Comparison of ENCODE assay signal across 20 cellular contexts in the genomic region with DNA sequence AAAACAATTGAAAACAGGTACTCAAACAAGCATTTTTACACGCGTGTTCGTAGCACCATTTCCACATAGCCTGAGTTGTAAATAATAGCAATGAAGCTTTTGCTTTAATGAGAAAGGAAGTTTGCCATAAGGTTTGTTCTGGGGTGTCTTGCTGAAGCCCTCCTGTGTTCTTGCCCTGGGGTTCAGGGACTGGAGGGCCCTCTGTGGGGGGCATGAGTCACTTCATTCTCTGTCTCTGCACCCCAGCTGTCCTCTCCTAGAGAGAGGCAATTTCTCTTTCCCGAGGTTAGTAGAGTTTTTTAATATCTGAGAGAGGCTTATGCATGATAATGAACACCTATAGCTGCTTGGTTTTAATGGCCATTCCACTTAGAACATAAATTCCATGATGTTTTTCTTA. TPM values are rescaled to one million over a fixed set of nuclear protein-coding genes. Genes with fewer than 3 reads are reported as not detected.
A peak's percentile ranks its signal among the peaks of the same experiment; 100 is the strongest.
DNase-seq lines count a peak whose midpoint lies in the region; ATAC-seq and TF ChIP-seq lines count a peak whose summit lies in the region.
"Had no signal": no experiment of that assay in that cellular context is flagged by ENCODE, and none has a peak within 500 bp of the region (broad histone marks: within the 10 kb centered on the region; RNA-seq: fewer than 3 reads in every experiment).

No MANE protein-coding gene starts in this region.

- H3K4me1 ChIP-seq in GM23338 (ENCODE audit: insufficient read depth) (peaks cover 10% of the 10 kb centered on the region; the same call in 1 of the 2 replicates), Peyer's patch (no peaks in the 10 kb centered on the region)
- H3K4me1 ChIP-seq: gastroesophageal sphincter had no signal

- H3K4me1 Mint-ChIP-seq in GM23338 = peaks cover 28% of the 10 kb centered on the region
- H3K4me1 Mint-ChIP-seq in WTC11 = peaks cover 29% of the 10 kb centered on the region
- H3K4me1 Mint-ChIP-seq in neural crest cell = peaks cover 9% of the 10 kb centered on the region
- H3K4me1 Mint-ChIP-seq in stimulated activated effector memory CD8-positive, alpha-beta T cell treated with anti-CD3 and anti-CD28 coated beads, Interleukin-12 subunit alpha, Interleukin-12 subunit beta, amount 100 ng/mL, for 72 hours = peaks cover 7% of the 10 kb centered on the region

- H3K4me2 ChIP-seq in GM23338 = no peak overlapping the region

- H3K27ac ChIP-seq in GM23338 (ENCODE audit: low read depth) (no peak overlapping the region; the same call in none of the 2 replicates), Peyer's patch (no peak overlapping the region)
- H3K27ac ChIP-seq: gastroesophageal sphincter had no signal

- POLR2A ChIA-PET in WTC11 (lab: Charles Lee) = no interaction called here

- H3K36me3 Mint-ChIP-seq in GM23338 (ENCODE audit: low read depth) = peaks cover 59% of the 10 kb centered on the region
- H3K36me3 Mint-ChIP-seq in WTC11 = peaks cover 44% of the 10 kb centered on the region
- H3K36me3 Mint-ChIP-seq in neural crest cell (ENCODE audit: low read depth) = peaks cover 8% of the 10 kb centered on the region
- H3K36me3 Mint-ChIP-seq in stimulated activated effector memory CD8-positive, alpha-beta T cell treated with anti-CD3 and anti-CD28 coated beads, Interleukin-12 subunit alpha, Interleukin-12 subunit beta, amount 100 ng/mL, for 72 hours = peaks cover 61% of the 10 kb centered on the region
- H3K36me3 Mint-ChIP-seq: natural killer cell treated with Interleukin-12 subunit alpha and Interleukin-12 subunit beta and Interleukin-15 and Interleukin-18, amount 100 ng/mL, for 72 hours had no signal

- H3K36me3 ChIP-seq in GM23338 (ENCODE audit: insufficient read depth) = peaks cover 15% of the 10 kb centered on the region; the same call in 1 of the 2 replicates
- H3K36me3 ChIP-seq in Peyer's patch = peaks cover 0 to 7% (median 0%) of the 10 kb centered on the region in 3 donors

- H4K20me1 ChIP-seq in GM23338 (replicated peaks; ENCODE audit: insufficient read depth) = peaks cover 8% of the 10 kb centered on the region; the same call in 1 of the 2 replicates

- ATAC-seq in GM23338 (no peak), WTC11 (no peak)
- no peak for ATAC-seq in stimulated activated effector memory CD8-positive, alpha-beta T cell treated with anti-CD3 and anti-CD28 coated beads, Interleukin-12 subunit alpha, Interleukin-12 subunit beta, amount 100 ng/mL, for 72 hours
- ATAC-seq: gastroesophageal sphincter; left cardiac atrium; natural killer cell treated with Interleukin-12 subunit alpha and Interleukin-12 subunit beta and Interleukin-15 and Interleukin-18, amount 100 ng/mL, for 72 hours had no signal

- peaks cover 14% of the 10 kb centered on the region for H3K27me3 Mint-ChIP-seq in GM23338 (ENCODE audit: insufficient read depth, low read depth, poor library complexity)
- no peaks in the 10 kb centered on the region for H3K27me3 Mint-ChIP-seq in WTC11 (ENCODE audit: low read depth)
- no peaks in the 10 kb centered on the region for H3K27me3 Mint-ChIP-seq in neural crest cell (ENCODE audit: low read depth)
- H3K27me3 Mint-ChIP-seq: natural killer cell treated with Interleukin-12 subunit alpha and Interleukin-12 subunit beta and Interleukin-15 and Interleukin-18, amount 100 ng/mL, for 72 hours; progenitor cell of endocrine pancreas had no signal

- H3K27ac Mint-ChIP-seq in GM23338 = peak overlapping the region; percentile 68
- H3K27ac Mint-ChIP-seq in WTC11 = peak overlapping the region; percentile 72; the same call in 1 of the 2 replicates
- peak overlapping the region; percentile 62 for H3K27ac Mint-ChIP-seq in neural crest cell (ENCODE audit: unreplicated experiment)
- H3K27ac Mint-ChIP-seq in stimulated activated effector memory CD8-positive, alpha-beta T cell treated with anti-CD3 and anti-CD28 coated beads, Interleukin-12 subunit alpha, Interleukin-12 subunit beta, amount 100 ng/mL, for 72 hours = no peak overlapping the region
- H3K27ac Mint-ChIP-seq: natural killer cell treated with Interleukin-12 subunit alpha and Interleukin-12 subunit beta and Interleukin-15 and Interleukin-18, amount 100 ng/mL, for 72 hours; progenitor cell of endocrine pancreas had no signal

- no peaks in the 10 kb centered on the region for H3K9me3 ChIP-seq in Peyer's patch
- H3K9me3 ChIP-seq: gastroesophageal sphincter, stomach had no signal

- 0 out of 2 replicates have a peak, but pooled peaks cover 5% of the 10 kb centered on the region for H3K79me2 ChIP-seq in GM23338 (replicated peaks; ENCODE audit: insufficient read depth)

- no peak for DNase-seq in GM23338 (ENCODE audit: low spot score)
- no peak for DNase-seq in WTC11 (ENCODE audit: low spot score)
- no peak for DNase-seq in neural crest cell (ENCODE audit: low read depth, low spot score)
- no peak for DNase-seq in Peyer's patch
- DNase-seq in stimulated activated effector memory CD8-positive, alpha-beta T cell treated with anti-CD3 and anti-CD28 coated beads, Interleukin-12 subunit alpha, Interleukin-12 subunit beta, amount 100 ng/mL, for 72 hours (ENCODE audit: low spot score in 2 of 2) = no peak
- DNase-seq in NCI-H2081 treated with DMSO at 0.1 percent for 48 hours (lab: John Stamatoyannopoulos, UW) = no peak
- DNase-seq: ACHN; activated effector memory CD4-positive, alpha-beta T cell treated with anti-CD3 and anti-CD28 coated beads, Interleukin-2, amount 50 U/mL, for 16 hours; left cardiac atrium; NCI-H2107; NCI-H510A; RPMI8226; stimulated activated CD4-positive, alpha-beta T cell treated with anti-CD3 and anti-CD28 coated beads, Interleukin-2, amount 100 ng/mL, for 48 hours; stomach had no signal

- no peak overlapping the region for H3K4me3 ChIP-seq in GM23338
- H3K4me3 ChIP-seq in Peyer's patch = no peak overlapping the region
- H3K4me3 ChIP-seq: gastroesophageal sphincter, stomach had no signal

- TF ChIP-seq CTCF in GM23338 (conservative IDR thresholded peaks at IDR 0.05; ENCODE audit: low read depth in 2 of 2) (no peak), WTC11 (IDR thresholded peaks at IDR 0.05) (no peak), neural crest cell (conservative IDR thresholded peaks at IDR 0.05) (no peak), Peyer's patch (IDR thresholded peaks at IDR 0.05) (no peak)

- no peak overlapping the region for H2AFZ ChIP-seq in GM23338

- H3F3A ChIP-seq in GM23338 (replicated peaks; ENCODE audit: low read depth) = no peaks in the 10 kb centered on the region

- H3K9me3 Mint-ChIP-seq in GM23338 = no peaks in the 10 kb centered on the region; the same call in 2 of the 3 replicates
- H3K9me3 Mint-ChIP-seq in WTC11 = no peaks in the 10 kb centered on the region
- H3K9me3 Mint-ChIP-seq in neural crest cell = no peaks in the 10 kb centered on the region
- H3K9me3 Mint-ChIP-seq in stimulated activated effector memory CD8-positive, alpha-beta T cell treated with anti-CD3 and anti-CD28 coated beads, Interleukin-12 subunit alpha, Interleukin-12 subunit beta, amount 100 ng/mL, for 72 hours = no peaks in the 10 kb centered on the region
- H3K9me3 Mint-ChIP-seq: natural killer cell treated with Interleukin-12 subunit alpha and Interleukin-12 subunit beta and Interleukin-15 and Interleukin-18, amount 100 ng/mL, for 72 hours had no signal

- H3K27me3 ChIP-seq in GM23338 (ENCODE audit: insufficient read depth) (no peaks in the 10 kb centered on the region), Peyer's patch (no peaks in the 10 kb centered on the region)
- H3K27me3 ChIP-seq: gastroesophageal sphincter, stomach had no signal

- no peak for TF ChIP-seq POLR2A in Peyer's patch (IDR thresholded peaks at IDR 0.05)

- no peaks in the 10 kb centered on the region for H3K9me2 ChIP-seq in GM23338 (ENCODE audit: insufficient read depth)

- H3K4me3 Mint-ChIP-seq in GM23338 = no peak overlapping the region
- no peak overlapping the region for H3K4me3 Mint-ChIP-seq in WTC11
- no peak overlapping the region for H3K4me3 Mint-ChIP-seq in neural crest cell
- H3K4me3 Mint-ChIP-seq in stimulated activated effector memory CD8-positive, alpha-beta T cell treated with anti-CD3 and anti-CD28 coated beads, Interleukin-12 subunit alpha, Interleukin-12 subunit beta, amount 100 ng/mL, for 72 hours = no peak overlapping the region
- H3K4me3 Mint-ChIP-seq: CD14-positive monocyte; natural killer cell treated with Interleukin-12 subunit alpha and Interleukin-12 subunit beta and Interleukin-15 and Interleukin-18, amount 100 ng/mL, for 72 hours had no signal

- CTCF ChIA-PET in WTC11 (lab: Charles Lee) = interaction anchor here (1.7 to 4.7 kb wide), 2 partner anchors 21 to 54 kb away, joined by 5 to 23 read pairs; no protein-coding TSS in a partner anchor

TF ChIP-seq in GM23338, 12 proteins besides CTCF, POLR2A, EP300 and RAD21 (continues in another document):
- TF ChIP-seq JUNB (IDR thresholded peaks at IDR 0.05; ENCODE audit: unreplicated experiment) (no peak), NANOG (IDR thresholded peaks at IDR 0.05; ENCODE audit: borderline replicate concordance) (no peak)

RNA-seq across cellular contexts. Expression of a gene that starts 9.6 kb away (rescaled TPM):
- 43.0 and 47.5 TPM in 2 replicates for total RNA-seq in GM23338 (2014; rRNA removed; shearing (Covaris generic))
- polyA plus RNA-seq in GM23338 (2016; fragmentation: Nextera tagmentation; extraction: Ambion mirVana) = 36.8 and 38.0 TPM in 2 replicates
- total RNA-seq in WTC11 (2021) = 45.1 to 58.7 TPM (median 48.8 TPM) in 3 replicates
- 38.1 and 41.9 TPM in 2 replicates for total RNA-seq in neural crest cell
- total RNA-seq in Peyer's patch = 10 to 100 TPM; 28.2 to 98.2 (median 51.7) TPM

RNA-seq across cellular contexts. Expression of a gene that starts 9.9 kb away (rescaled TPM):
- total RNA-seq in GM23338 (2014; rRNA removed; shearing (Covaris generic)) = 83.7 and 84.4 TPM in 2 replicates
- 74.5 and 74.6 TPM in 2 replicates for polyA plus RNA-seq in GM23338 (2016; fragmentation: Nextera tagmentation; extraction: Ambion mirVana)
- total RNA-seq in WTC11 (2021) = 72.5 to 84.1 TPM (median 82.6 TPM) in 3 replicates
- total RNA-seq in neural crest cell = 48.7 and 53.9 TPM in 2 replicates
- total RNA-seq in Peyer's patch = 10 to 100 TPM in 2 of 4 donors, 1 to 10 TPM in 2; 6.2 to 46.2 (median 10.1) TPM

RNA-seq across cellular contexts. Expression of a gene that starts 17.3 kb away (rescaled TPM):
- 89.7 and 114 TPM in 2 replicates for total RNA-seq in GM23338 (2014; rRNA removed; shearing (Covaris generic))
- polyA plus RNA-seq in GM23338 (2016; fragmentation: Nextera tagmentation; extraction: Ambion mirVana) = 111 and 132 TPM in 2 replicates
- 115 to 117 TPM (median 117 TPM) in 3 replicates for total RNA-seq in WTC11 (2021)
- 123 and 134 TPM in 2 replicates for total RNA-seq in neural crest cell
- total RNA-seq in Peyer's patch = 1 to 10 TPM; 2.4 to 6.5 (median 5.7) TPM
- polyA plus RNA-seq: CD14-positive monocyte had no signal

RNA-seq across cellular contexts. Expression of a gene that starts 28.3 kb away (rescaled TPM):
- total RNA-seq in GM23338 (2014; rRNA removed; shearing (Covaris generic)) = 33.0 and 61.6 TPM in 2 replicates
- polyA plus RNA-seq in GM23338 (2016; fragmentation: Nextera tagmentation; extraction: Ambion mirVana) = 43.1 and 46.9 TPM in 2 replicates
- 47.7 to 50.3 TPM (median 50.2 TPM) in 3 replicates for total RNA-seq in WTC11 (2021)
- 19.3 and 23.0 TPM in 2 replicates for total RNA-seq in neural crest cell
- total RNA-seq in Peyer's patch = 10 to 100 TPM; 51.2 to 87.2 (median 77.3) TPM

RNA-seq across cellular contexts. Expression of a gene that starts 34.7 kb away (rescaled TPM):
- not detected in 2 replicates for total RNA-seq in GM23338 (2014; rRNA removed; shearing (Covaris generic))
- not detected in 2 replicates for polyA plus RNA-seq in GM23338 (2016; fragmentation: Nextera tagmentation; extraction: Ambion mirVana)
- 0.24 to 0.41 TPM (median 0.27 TPM) in 3 replicates for total RNA-seq in WTC11 (2021)
- total RNA-seq in neural crest cell = not detected in 2 replicates
- total RNA-seq in Peyer's patch = not detected
- total RNA-seq: gastroesophageal sphincter; left cardiac atrium; natural killer cell treated with Interleukin-12 subunit alpha and Interleukin-12 subunit beta and Interleukin-15 and Interleukin-18, amount 100 ng/mL, for 72 hours; progenitor cell of endocrine pancreas; skeletal muscle tissue; stomach had no signal
- polyA plus RNA-seq: CD14-positive monocyte, esophagus, stomach had no signal

Comparison
In these comparisons a context has a peak if more than half of its experiments do, and no peak if none do; other contexts are left out.
1. RNA of a gene that starts 17.3 kb away (total RNA-seq): 123 to 134 TPM in neural crest cell, 115 to 117 TPM in WTC11 and 89.7 to 114 TPM in GM23338; 2.4 to 6.5 TPM in Peyer's patch; every median in the first group is over 10 times any median in the second.